In genomic region chr4:88143504-88143903, GRCh38 we compare ENCODE assay signal across 1 cellular context.
A peak's percentile ranks its signal among the peaks of the same experiment; 100 is the strongest.
TF ChIP-seq lines count a peak whose summit lies in the region.

No MANE protein-coding gene starts in this region.

TF ChIP-seq in HCT116, 20 proteins besides CTCF, POLR2A, EP300 and RAD21 (continued from another document):
- TF ChIP-seq ZBTB33 (IDR thresholded peaks at IDR 0.05; ENCODE audit: extremely low read depth, insufficient replicate concordance, low read length) (no peak), ELF1 (IDR thresholded peaks at IDR 0.05; ENCODE audit: borderline replicate concordance, low read depth) (no peak), CBX3 (IDR thresholded peaks at IDR 0.05; ENCODE audit: low read depth) (peak; percentile 86), SRF (IDR thresholded peaks at IDR 0.05; ENCODE audit: low read depth) (peak; percentile 72; the same call in 1 of the 2 replicates), SIN3A (IDR thresholded peaks at IDR 0.05; ENCODE audit: low read depth) (peak; percentile 44; the same call in 1 of the 2 replicates), FOSL1 (IDR thresholded peaks at IDR 0.05; ENCODE audit: low read depth) (peak; percentile 98), EGR1 (IDR thresholded peaks at IDR 0.05; ENCODE audit: low read depth) (no peak), POLR2AphosphoS5 (IDR thresholded peaks at IDR 0.05; ENCODE audit: low read depth, low read length) (peak; percentile 28; the same call in 1 of the 2 replicates), YY1 (IDR thresholded peaks at IDR 0.05; ENCODE audit: extremely low read depth, insufficient replicate concordance, low read depth, low read length) (no peak), JUND (IDR thresholded peaks at IDR 0.05) (peak; percentile 90)
- TF ChIP-seq, protein P1, sequence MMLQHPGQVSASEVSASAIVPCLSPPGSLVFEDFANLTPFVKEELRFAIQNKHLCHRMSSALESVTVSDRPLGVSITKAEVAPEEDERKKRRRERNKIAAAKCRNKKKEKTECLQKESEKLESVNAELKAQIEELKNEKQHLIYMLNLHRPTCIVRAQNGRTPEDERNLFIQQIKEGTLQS (IDR thresholded peaks at IDR 0.05): 0 out of 2 replicates have a peak, but pooled peaks have one; percentile 30
